Comparison of ENCODE assay signal across 18 cellular contexts in the genomic region with DNA sequence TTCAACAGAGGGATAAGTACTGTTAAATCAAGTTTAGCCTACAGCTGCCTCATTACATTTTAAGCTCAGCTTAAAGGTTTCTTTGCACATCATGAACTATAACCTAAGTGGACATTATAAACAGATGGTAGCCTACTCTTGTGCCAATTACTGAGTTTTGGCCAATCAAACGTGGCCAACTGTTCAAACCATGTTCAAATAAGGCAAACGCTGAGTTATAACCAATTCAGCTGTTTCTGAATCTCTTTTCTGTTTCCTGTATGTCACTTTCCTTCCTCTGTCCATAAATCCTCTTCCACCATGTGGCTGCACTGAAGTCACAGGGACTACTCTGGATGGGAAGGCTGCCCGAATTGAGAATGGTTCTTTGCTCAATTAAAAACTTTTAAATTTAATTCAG.
"Had no signal": no experiment of that assay in that cellular context is flagged by ENCODE, and none has a peak within 500 bp of the region (broad histone marks: within the 10 kb centered on the region; RNA-seq: fewer than 3 reads in every experiment).

No MANE protein-coding gene starts in this region.

- H3K27ac ChIP-seq: ascending aorta, colonic mucosa, heart right ventricle, prostate gland, suprapubic skin, transverse colon, vagina had no signal

- ATAC-seq: activated CD4-positive, alpha-beta T cell treated with anti-CD3 and anti-CD28 coated beads for 36 hours; heart right ventricle; naive thymus-derived CD8-positive, alpha-beta T cell; right cardiac atrium; stimulated activated naive CD8-positive, alpha-beta T cell treated with anti-CD3 and anti-CD28 coated beads, Interleukin-15, amount 100 ng/mL, for 72 hours; WTC11 had no signal

- H3K36me3 ChIP-seq: ascending aorta, colonic mucosa, prostate gland, suprapubic skin, transverse colon, vagina had no signal

- H3K4me1 ChIP-seq: colonic mucosa, prostate gland, suprapubic skin, transverse colon, vagina had no signal

- H3K4me3 ChIP-seq: ascending aorta, colonic mucosa, heart right ventricle, prostate gland, suprapubic skin, transverse colon, vagina had no signal

- DNase-seq: activated CD4-positive, alpha-beta T cell treated with anti-CD3 and anti-CD28 coated beads for 36 hours; activated CD4-positive, alpha-beta T cell treated with anti-CD3 and anti-CD28 coated beads, Interleukin-2, amount 50 U/mL, for 48 hours; activated gamma-delta T cell; colonic mucosa; heart right ventricle; immature natural killer cell; kidney glomerular epithelial cell; naive thymus-derived CD8-positive, alpha-beta T cell; right cardiac atrium; small intestine; stimulated activated CD4-positive, alpha-beta T cell treated with anti-CD3 and anti-CD28 coated beads, Interleukin-4, amount 100 ng/mL, for 1 hour; stimulated activated naive CD8-positive, alpha-beta T cell treated with anti-CD3 and anti-CD28 coated beads, Interleukin-15, amount 100 ng/mL, for 72 hours; transverse colon had no signal

- H3K27me3 ChIP-seq: ascending aorta, colonic mucosa, heart right ventricle, transverse colon, vagina had no signal
